ENCODE assay signal across 13 cellular contexts in genomic region chrX:68916891-68917290, GRCh38.
DNase-seq lines count a peak whose midpoint lies in the region; ATAC-seq, FAIRE-seq and TF ChIP-seq lines count a peak whose summit lies in the region.
"Had no signal": no experiment of that assay in that cellular context is flagged by ENCODE, and none has a peak within 500 bp of the region (broad histone marks: within the 10 kb centered on the region; RNA-seq: fewer than 3 reads in every experiment).

No MANE protein-coding gene starts in this region.

- FAIRE-seq in D721Med (lab: Jason Lieb, UNC): no peak
- FAIRE-seq: G401.6, GM12892 had no signal

- H3F3A ChIP-seq in neural progenitor cell (ENCODE audit: low read depth): peaks cover 10% of the 10 kb centered on the region

- peaks cover 51% of the 10 kb centered on the region for H3K27me3 ChIP-seq in WERI-Rb-1 (ENCODE audit: insufficient read depth, low read depth, severe bottlenecking)
- H3K27me3 ChIP-seq in neural progenitor cell: peaks cover 63% of the 10 kb centered on the region

- H3K4me1 Mint-ChIP-seq in neural progenitor cell: peaks cover 41% of the 10 kb centered on the region
- H3K4me1 Mint-ChIP-seq: B cell had no signal

- no peak overlapping the region for H2AFZ ChIP-seq in neural progenitor cell (replicated peaks)

- TF ChIP-seq CTCF in D721Med (IDR thresholded peaks at IDR 0.05; ENCODE audit: insufficient read depth, missing control alignments) (no peak), WERI-Rb-1 (IDR thresholded peaks at IDR 0.05; ENCODE audit: low read depth, low read length) (no peak), neural progenitor cell (IDR thresholded peaks at IDR 0.05) (no peak)

- H3K27ac ChIP-seq in WERI-Rb-1 (no peak overlapping the region), neural progenitor cell (no peak overlapping the region)
- H3K27ac ChIP-seq: BLaER1 treated with 17β-estradiol and CSF1 and Interleukin-3, amounts not matched to agents 10 nM and 100 nM had no signal

- H3K79me2 ChIP-seq in neural progenitor cell (ENCODE audit: low read depth): no peaks in the 10 kb centered on the region

- H3K36me3 Mint-ChIP-seq in neural progenitor cell: no peaks in the 10 kb centered on the region
- H3K36me3 Mint-ChIP-seq: CD8-positive, alpha-beta T cell had no signal

- H3K4me3 ChIP-seq in WERI-Rb-1 (ENCODE audit: low read depth, low read length) (no peak overlapping the region), neural progenitor cell (no peak overlapping the region)
- H3K4me3 ChIP-seq: BLaER1 treated with 17β-estradiol and CSF1 and Interleukin-3, amounts not matched to agents 10 nM and 100 nM had no signal

- H4K20me1 ChIP-seq in neural progenitor cell (ENCODE audit: low read depth): peaks cover 18% of the 10 kb centered on the region
- H4K20me1 ChIP-seq: BLaER1 treated with 17β-estradiol and CSF1 and Interleukin-3, amounts not matched to agents 10 nM and 100 nM had no signal

- H3K36me3 ChIP-seq in WERI-Rb-1 (no peaks in the 10 kb centered on the region), neural progenitor cell (no peaks in the 10 kb centered on the region)
- H3K36me3 ChIP-seq: BLaER1 treated with 17β-estradiol and CSF1 and Interleukin-3, amounts not matched to agents 10 nM and 100 nM had no signal

- DNase-seq in D721Med (ENCODE audit: insufficient read length, low spot score) (peak; percentile 32), WERI-Rb-1 (peak; percentile 64), neural progenitor cell (ENCODE audit: low spot score) (no peak), hypothalamus (lab: John Stamatoyannopoulos, UW) (no peak)
- DNase-seq: CD8-positive, alpha-beta T cell; GOT3; H9 had no signal

- peak overlapping the region; percentile 23 for H3K4me2 ChIP-seq in neural progenitor cell

- peaks cover 9% of the 10 kb centered on the region for H3K27me3 Mint-ChIP-seq in neural progenitor cell (ENCODE audit: insufficient read depth, low read depth)

- no peak overlapping the region for H3K9ac ChIP-seq in neural progenitor cell
- H3K9ac ChIP-seq: BLaER1 treated with 17β-estradiol and CSF1 and Interleukin-3, amounts not matched to agents 10 nM and 100 nM had no signal

- H3K27ac Mint-ChIP-seq in neural progenitor cell: peak overlapping the region; percentile 78
- H3K27ac Mint-ChIP-seq: B cell; CD8-positive, alpha-beta T cell; H9 had no signal

- H3K4me3 Mint-ChIP-seq in neural progenitor cell: no peak overlapping the region
- H3K4me3 Mint-ChIP-seq: B cell; CD8-positive, alpha-beta T cell had no signal

- peaks cover 8% of the 10 kb centered on the region for H3K9me3 Mint-ChIP-seq in neural progenitor cell
- H3K9me3 Mint-ChIP-seq: CD8-positive, alpha-beta T cell had no signal

- H3K4me1 ChIP-seq in neural progenitor cell: peaks cover 16% of the 10 kb centered on the region

- no peaks in the 10 kb centered on the region for H3K9me3 ChIP-seq in WERI-Rb-1 (ENCODE audit: severe bottlenecking)
- H3K9me3 ChIP-seq in neural progenitor cell (ENCODE audit: low read depth): no peaks in the 10 kb centered on the region
- H3K9me3 ChIP-seq: BLaER1 treated with 17β-estradiol and CSF1 and Interleukin-3, amounts not matched to agents 10 nM and 100 nM had no signal

- ATAC-seq in GM21447 (IDR thresholded peaks at IDR 0.05; ENCODE audit: unreplicated experiment) (no peak), GM18498 (IDR thresholded peaks at IDR 0.05; ENCODE audit: unreplicated experiment) (no peak)
- ATAC-seq: CD8-positive, alpha-beta T cell had no signal

Comparison
In these comparisons a context has a peak if more than half of its experiments do, and no peak if none do; other contexts are left out.
1. DNase-seq: peak in D721Med (single experiment) and WERI-Rb-1 (single experiment); none in neural progenitor cell (single experiment) and hypothalamus (0 of 51).